In genomic region chr1:157136133-157136532, GRCh38 we compare ENCODE assay signal across 1 cellular context.
TF ChIP-seq lines count a peak whose summit lies in the region.

No MANE protein-coding gene starts in this region.

TF ChIP-seq in GM23338, 12 proteins besides CTCF, POLR2A, EP300 and RAD21 (continued from another document):
- TF ChIP-seq ZNF462 (CRISPR knock-in tag; IDR thresholded peaks at IDR 0.05) (no peak), ZNF331 (CRISPR knock-in tag; IDR thresholded peaks at IDR 0.05; ENCODE audit: low read depth) (no peak), CREB1 (CRISPR knock-in tag; IDR thresholded peaks at IDR 0.05; ENCODE audit: low read depth) (no peak), EZH2 (IDR thresholded peaks at IDR 0.05; ENCODE audit: low read depth, unreplicated experiment) (no peak), STAT1 (IDR thresholded peaks at IDR 0.05; ENCODE audit: unreplicated experiment) (no peak)
